Comparison of ENCODE assay signal across 1 cellular context in the genomic region with DNA sequence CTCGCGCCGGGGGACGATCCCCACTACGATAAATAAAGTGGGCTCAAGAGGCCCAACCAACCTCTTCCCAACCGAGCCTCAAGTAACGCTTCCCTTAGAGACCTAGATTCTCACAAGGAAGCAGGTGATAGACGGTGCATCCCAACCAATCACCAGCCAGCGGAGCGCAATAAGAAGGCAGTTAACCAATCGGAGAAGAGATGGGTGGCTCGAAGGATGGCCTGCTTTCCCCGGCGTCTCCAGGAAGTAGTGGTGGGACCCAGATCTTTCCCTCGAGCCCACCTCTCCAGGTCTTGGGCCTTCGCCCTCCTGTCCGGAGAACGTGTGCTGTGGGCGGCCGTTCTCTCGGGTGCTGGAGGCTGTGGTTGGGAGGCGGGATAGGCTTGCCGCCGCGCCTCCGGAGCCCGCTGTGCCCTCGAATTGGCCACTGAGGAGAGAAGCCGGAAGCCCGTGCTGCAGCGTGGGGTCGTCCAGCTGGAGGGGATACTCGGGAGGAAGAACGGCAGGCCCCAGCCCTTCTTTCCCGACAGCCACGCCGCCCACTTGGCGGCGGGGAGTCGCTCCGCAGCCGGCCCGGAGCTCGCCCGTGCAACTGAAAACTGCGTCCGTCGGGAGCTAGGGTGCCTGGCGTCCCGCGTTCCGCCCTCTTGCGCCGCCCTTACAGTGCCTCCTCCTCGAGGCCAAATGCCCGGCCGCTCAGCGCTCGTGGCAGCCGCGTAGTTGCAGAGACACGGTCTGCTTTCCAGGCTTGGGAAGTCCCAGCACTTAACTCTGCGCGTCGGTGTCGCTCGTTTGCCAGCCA.
A peak's percentile ranks its signal among the peaks of the same experiment; 100 is the strongest.
TF ChIP-seq lines count a peak whose summit lies in the region.

A gene (minus strand): TSS at position 594 of the 802 bp plus-strand sequence. CDS start 2,665 bp downstream, outside the sequence.

TF ChIP-seq in K562, 482 proteins besides CTCF, POLR2A, EP300 and RAD21 (continued from another document and continues in another):
- TF ChIP-seq, protein P1, sequence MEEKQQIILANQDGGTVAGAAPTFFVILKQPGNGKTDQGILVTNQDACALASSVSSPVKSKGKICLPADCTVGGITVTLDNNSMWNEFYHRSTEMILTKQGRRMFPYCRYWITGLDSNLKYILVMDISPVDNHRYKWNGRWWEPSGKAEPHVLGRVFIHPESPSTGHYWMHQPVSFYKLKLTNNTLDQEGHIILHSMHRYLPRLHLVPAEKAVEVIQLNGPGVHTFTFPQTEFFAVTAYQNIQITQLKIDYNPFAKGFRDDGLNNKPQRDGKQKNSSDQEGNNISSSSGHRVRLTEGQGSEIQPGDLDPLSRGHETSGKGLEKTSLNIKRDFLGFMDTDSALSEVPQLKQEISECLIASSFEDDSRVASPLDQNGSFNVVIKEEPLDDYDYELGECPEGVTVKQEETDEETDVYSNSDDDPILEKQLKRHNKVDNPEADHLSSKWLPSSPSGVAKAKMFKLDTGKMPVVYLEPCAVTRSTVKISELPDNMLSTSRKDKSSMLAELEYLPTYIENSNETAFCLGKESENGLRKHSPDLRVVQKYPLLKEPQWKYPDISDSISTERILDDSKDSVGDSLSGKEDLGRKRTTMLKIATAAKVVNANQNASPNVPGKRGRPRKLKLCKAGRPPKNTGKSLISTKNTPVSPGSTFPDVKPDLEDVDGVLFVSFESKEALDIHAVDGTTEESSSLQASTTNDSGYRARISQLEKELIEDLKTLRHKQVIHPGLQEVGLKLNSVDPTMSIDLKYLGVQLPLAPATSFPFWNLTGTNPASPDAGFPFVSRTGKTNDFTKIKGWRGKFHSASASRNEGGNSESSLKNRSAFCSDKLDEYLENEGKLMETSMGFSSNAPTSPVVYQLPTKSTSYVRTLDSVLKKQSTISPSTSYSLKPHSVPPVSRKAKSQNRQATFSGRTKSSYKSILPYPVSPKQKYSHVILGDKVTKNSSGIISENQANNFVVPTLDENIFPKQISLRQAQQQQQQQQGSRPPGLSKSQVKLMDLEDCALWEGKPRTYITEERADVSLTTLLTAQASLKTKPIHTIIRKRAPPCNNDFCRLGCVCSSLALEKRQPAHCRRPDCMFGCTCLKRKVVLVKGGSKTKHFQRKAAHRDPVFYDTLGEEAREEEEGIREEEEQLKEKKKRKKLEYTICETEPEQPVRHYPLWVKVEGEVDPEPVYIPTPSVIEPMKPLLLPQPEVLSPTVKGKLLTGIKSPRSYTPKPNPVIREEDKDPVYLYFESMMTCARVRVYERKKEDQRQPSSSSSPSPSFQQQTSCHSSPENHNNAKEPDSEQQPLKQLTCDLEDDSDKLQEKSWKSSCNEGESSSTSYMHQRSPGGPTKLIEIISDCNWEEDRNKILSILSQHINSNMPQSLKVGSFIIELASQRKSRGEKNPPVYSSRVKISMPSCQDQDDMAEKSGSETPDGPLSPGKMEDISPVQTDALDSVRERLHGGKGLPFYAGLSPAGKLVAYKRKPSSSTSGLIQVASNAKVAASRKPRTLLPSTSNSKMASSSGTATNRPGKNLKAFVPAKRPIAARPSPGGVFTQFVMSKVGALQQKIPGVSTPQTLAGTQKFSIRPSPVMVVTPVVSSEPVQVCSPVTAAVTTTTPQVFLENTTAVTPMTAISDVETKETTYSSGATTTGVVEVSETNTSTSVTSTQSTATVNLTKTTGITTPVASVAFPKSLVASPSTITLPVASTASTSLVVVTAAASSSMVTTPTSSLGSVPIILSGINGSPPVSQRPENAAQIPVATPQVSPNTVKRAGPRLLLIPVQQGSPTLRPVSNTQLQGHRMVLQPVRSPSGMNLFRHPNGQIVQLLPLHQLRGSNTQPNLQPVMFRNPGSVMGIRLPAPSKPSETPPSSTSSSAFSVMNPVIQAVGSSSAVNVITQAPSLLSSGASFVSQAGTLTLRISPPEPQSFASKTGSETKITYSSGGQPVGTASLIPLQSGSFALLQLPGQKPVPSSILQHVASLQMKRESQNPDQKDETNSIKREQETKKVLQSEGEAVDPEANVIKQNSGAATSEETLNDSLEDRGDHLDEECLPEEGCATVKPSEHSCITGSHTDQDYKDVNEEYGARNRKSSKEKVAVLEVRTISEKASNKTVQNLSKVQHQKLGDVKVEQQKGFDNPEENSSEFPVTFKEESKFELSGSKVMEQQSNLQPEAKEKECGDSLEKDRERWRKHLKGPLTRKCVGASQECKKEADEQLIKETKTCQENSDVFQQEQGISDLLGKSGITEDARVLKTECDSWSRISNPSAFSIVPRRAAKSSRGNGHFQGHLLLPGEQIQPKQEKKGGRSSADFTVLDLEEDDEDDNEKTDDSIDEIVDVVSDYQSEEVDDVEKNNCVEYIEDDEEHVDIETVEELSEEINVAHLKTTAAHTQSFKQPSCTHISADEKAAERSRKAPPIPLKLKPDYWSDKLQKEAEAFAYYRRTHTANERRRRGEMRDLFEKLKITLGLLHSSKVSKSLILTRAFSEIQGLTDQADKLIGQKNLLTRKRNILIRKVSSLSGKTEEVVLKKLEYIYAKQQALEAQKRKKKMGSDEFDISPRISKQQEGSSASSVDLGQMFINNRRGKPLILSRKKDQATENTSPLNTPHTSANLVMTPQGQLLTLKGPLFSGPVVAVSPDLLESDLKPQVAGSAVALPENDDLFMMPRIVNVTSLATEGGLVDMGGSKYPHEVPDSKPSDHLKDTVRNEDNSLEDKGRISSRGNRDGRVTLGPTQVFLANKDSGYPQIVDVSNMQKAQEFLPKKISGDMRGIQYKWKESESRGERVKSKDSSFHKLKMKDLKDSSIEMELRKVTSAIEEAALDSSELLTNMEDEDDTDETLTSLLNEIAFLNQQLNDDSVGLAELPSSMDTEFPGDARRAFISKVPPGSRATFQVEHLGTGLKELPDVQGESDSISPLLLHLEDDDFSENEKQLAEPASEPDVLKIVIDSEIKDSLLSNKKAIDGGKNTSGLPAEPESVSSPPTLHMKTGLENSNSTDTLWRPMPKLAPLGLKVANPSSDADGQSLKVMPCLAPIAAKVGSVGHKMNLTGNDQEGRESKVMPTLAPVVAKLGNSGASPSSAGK (IDR thresholded peaks at IDR 0.05) = peak; percentile 43
- TF ChIP-seq, protein P2, sequence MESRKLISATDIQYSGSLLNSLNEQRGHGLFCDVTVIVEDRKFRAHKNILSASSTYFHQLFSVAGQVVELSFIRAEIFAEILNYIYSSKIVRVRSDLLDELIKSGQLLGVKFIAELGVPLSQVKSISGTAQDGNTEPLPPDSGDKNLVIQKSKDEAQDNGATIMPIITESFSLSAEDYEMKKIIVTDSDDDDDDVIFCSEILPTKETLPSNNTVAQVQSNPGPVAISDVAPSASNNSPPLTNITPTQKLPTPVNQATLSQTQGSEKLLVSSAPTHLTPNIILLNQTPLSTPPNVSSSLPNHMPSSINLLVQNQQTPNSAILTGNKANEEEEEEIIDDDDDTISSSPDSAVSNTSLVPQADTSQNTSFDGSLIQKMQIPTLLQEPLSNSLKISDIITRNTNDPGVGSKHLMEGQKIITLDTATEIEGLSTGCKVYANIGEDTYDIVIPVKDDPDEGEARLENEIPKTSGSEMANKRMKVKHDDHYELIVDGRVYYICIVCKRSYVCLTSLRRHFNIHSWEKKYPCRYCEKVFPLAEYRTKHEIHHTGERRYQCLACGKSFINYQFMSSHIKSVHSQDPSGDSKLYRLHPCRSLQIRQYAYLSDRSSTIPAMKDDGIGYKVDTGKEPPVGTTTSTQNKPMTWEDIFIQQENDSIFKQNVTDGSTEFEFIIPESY (CRISPR knock-in tag; IDR thresholded peaks at IDR 0.05) = 0 out of 2 replicates have a peak, but pooled peaks have one; percentile 26
- TF ChIP-seq GABPB1 (CRISPR knock-in tag; IDR thresholded peaks at IDR 0.05) (peak; percentile 96), KDM5B (IDR thresholded peaks at IDR 0.05; ENCODE audit: insufficient replicate concordance, low read depth, low read length) (peak; percentile 75), SAFB (IDR thresholded peaks at IDR 0.05; ENCODE audit: borderline replicate concordance, low read depth, low read length) (no peak), NR2C1 (IDR thresholded peaks at IDR 0.05) (peak; percentile 79), NR2C1 (tag; IDR thresholded peaks at IDR 0.05) (peak; percentile 77), TAF1 (IDR thresholded peaks at IDR 0.05; ENCODE audit: control insufficient read depth, extremely low read depth, insufficient read depth, low read length, severe bottlenecking) (peak; percentile 92), CBFB (CRISPR knock-in tag; IDR thresholded peaks at IDR 0.05) (no peak), YY1 (IDR thresholded peaks at IDR 0.05; ENCODE audit: borderline replicate concordance in 1 of 3, control insufficient read depth in 1 of 3, extremely low read depth in 1 of 3, insufficient read depth in 3 of 3, insufficient read length in 1 of 3, insufficient replicate concordance in 2 of 3, low read depth in 1 of 3, low read length in 2 of 3) (peak in 2 of 3 experiments; percentile 56 to 81), ZKSCAN8 (CRISPR knock-in tag; IDR thresholded peaks at IDR 0.05) (no peak), HNRNPUL1 (IDR thresholded peaks at IDR 0.05; ENCODE audit: low read length) (no peak), POLR2B (IDR thresholded peaks at IDR 0.05; ENCODE audit: low read depth, partially characterized antibody) (peak; percentile 75), SP2 (IDR thresholded peaks at IDR 0.05; ENCODE audit: extremely low read depth, low read depth, low read length, poor library complexity, severe bottlenecking) (peak; percentile 63), ZNF316 (IDR thresholded peaks at IDR 0.05) (peak; percentile 14), HDAC1 (IDR thresholded peaks at IDR 0.05) (peak in 1 of 2 experiments; percentile 27; a peak in 1 of 4 replicates), BCL6 (CRISPR knock-in tag; IDR thresholded peaks at IDR 0.05) (no peak), TRIM24 (IDR thresholded peaks at IDR 0.05) (peak in 1 of 2 experiments; percentile 96; a peak in 2 of 4 replicates), ZNF124 (CRISPR knock-in tag; IDR thresholded peaks at IDR 0.05) (no peak), NR4A1 (CRISPR knock-in tag; IDR thresholded peaks at IDR 0.05) (no peak), NR4A1 (tag; IDR thresholded peaks at IDR 0.05) (0 out of 2 replicates have a peak, but pooled peaks have one; percentile 35), CHD2 (IDR thresholded peaks at IDR 0.05; ENCODE audit: low read depth, low read length) (peak; percentile 72)
- TF ChIP-seq, protein P3, sequence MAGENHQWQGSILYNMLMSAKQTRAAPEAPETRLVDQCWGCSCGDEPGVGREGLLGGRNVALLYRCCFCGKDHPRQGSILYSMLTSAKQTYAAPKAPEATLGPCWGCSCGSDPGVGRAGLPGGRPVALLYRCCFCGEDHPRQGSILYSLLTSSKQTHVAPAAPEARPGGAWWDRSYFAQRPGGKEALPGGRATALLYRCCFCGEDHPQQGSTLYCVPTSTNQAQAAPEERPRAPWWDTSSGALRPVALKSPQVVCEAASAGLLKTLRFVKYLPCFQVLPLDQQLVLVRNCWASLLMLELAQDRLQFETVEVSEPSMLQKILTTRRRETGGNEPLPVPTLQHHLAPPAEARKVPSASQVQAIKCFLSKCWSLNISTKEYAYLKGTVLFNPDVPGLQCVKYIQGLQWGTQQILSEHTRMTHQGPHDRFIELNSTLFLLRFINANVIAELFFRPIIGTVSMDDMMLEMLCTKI (IDR thresholded peaks at IDR 0.05; ENCODE audit: partially characterized antibody) = no peak
- TF ChIP-seq, protein P4, sequence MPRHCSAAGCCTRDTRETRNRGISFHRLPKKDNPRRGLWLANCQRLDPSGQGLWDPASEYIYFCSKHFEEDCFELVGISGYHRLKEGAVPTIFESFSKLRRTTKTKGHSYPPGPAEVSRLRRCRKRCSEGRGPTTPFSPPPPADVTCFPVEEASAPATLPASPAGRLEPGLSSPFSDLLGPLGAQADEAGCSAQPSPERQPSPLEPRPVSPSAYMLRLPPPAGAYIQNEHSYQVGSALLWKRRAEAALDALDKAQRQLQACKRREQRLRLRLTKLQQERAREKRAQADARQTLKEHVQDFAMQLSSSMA (CRISPR knock-in tag; IDR thresholded peaks at IDR 0.05) = no peak
- TF ChIP-seq, protein P5, sequence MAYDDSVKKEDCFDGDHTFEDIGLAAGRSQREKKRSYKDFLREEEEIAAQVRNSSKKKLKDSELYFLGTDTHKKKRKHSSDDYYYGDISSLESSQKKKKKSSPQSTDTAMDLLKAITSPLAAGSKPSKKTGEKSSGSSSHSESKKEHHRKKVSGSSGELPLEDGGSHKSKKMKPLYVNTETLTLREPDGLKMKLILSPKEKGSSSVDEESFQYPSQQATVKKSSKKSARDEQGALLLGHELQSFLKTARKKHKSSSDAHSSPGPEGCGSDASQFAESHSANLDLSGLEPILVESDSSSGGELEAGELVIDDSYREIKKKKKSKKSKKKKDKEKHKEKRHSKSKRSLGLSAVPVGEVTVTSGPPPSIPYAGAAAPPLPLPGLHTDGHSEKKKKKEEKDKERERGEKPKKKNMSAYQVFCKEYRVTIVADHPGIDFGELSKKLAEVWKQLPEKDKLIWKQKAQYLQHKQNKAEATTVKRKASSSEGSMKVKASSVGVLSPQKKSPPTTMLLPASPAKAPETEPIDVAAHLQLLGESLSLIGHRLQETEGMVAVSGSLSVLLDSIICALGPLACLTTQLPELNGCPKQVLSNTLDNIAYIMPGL (CRISPR knock-in tag; IDR thresholded peaks at IDR 0.05) = 0 out of 2 replicates have a peak, but pooled peaks have one; percentile 68
- TF ChIP-seq, protein P6, sequence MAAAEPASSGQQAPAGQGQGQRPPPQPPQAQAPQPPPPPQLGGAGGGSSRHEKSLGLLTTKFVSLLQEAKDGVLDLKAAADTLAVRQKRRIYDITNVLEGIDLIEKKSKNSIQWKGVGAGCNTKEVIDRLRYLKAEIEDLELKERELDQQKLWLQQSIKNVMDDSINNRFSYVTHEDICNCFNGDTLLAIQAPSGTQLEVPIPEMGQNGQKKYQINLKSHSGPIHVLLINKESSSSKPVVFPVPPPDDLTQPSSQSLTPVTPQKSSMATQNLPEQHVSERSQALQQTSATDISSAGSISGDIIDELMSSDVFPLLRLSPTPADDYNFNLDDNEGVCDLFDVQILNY (CRISPR knock-in tag; IDR thresholded peaks at IDR 0.05) = no peak
- TF ChIP-seq, protein P7, sequence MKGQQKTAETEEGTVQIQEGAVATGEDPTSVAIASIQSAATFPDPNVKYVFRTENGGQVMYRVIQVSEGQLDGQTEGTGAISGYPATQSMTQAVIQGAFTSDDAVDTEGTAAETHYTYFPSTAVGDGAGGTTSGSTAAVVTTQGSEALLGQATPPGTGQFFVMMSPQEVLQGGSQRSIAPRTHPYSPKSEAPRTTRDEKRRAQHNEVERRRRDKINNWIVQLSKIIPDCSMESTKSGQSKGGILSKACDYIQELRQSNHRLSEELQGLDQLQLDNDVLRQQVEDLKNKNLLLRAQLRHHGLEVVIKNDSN (CRISPR knock-in tag; IDR thresholded peaks at IDR 0.05) = no peak
- TF ChIP-seq, protein P8, sequence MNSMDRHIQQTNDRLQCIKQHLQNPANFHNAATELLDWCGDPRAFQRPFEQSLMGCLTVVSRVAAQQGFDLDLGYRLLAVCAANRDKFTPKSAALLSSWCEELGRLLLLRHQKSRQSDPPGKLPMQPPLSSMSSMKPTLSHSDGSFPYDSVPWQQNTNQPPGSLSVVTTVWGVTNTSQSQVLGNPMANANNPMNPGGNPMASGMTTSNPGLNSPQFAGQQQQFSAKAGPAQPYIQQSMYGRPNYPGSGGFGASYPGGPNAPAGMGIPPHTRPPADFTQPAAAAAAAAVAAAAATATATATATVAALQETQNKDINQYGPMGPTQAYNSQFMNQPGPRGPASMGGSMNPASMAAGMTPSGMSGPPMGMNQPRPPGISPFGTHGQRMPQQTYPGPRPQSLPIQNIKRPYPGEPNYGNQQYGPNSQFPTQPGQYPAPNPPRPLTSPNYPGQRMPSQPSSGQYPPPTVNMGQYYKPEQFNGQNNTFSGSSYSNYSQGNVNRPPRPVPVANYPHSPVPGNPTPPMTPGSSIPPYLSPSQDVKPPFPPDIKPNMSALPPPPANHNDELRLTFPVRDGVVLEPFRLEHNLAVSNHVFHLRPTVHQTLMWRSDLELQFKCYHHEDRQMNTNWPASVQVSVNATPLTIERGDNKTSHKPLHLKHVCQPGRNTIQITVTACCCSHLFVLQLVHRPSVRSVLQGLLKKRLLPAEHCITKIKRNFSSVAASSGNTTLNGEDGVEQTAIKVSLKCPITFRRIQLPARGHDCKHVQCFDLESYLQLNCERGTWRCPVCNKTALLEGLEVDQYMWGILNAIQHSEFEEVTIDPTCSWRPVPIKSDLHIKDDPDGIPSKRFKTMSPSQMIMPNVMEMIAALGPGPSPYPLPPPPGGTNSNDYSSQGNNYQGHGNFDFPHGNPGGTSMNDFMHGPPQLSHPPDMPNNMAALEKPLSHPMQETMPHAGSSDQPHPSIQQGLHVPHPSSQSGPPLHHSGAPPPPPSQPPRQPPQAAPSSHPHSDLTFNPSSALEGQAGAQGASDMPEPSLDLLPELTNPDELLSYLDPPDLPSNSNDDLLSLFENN (IDR thresholded peaks at IDR 0.05; ENCODE audit: low read depth in 2 of 2, low read length in 2 of 2) = no peak
